ENCODE assay signal across 8 cellular contexts in genomic region chr5:36507332-36507952, GRCh38.
A peak's percentile ranks its signal among the peaks of the same experiment; 100 is the strongest.
DNase-seq lines count a peak whose midpoint lies in the region; ATAC-seq, FAIRE-seq and TF ChIP-seq lines count a peak whose summit lies in the region.

No MANE protein-coding gene starts in this region.

- ATAC-seq in GM18907 (IDR thresholded peaks at IDR 0.05; ENCODE audit: unreplicated experiment): no peak

- H3K4me2 ChIP-seq in astrocyte (ENCODE audit: low read length): no peak overlapping the region

- peak; percentile 81 for TF ChIP-seq CTCF in astrocyte (IDR thresholded peaks at IDR 0.05; ENCODE audit: insufficient read depth, low read depth, low read length)

- H3K9ac ChIP-seq in astrocyte (ENCODE audit: low read length): no peak overlapping the region

- no peak for FAIRE-seq in astrocyte (lab: Jason Lieb, UNC)

- no peaks in the 10 kb centered on the region for H3K27me3 Mint-ChIP-seq in astrocyte (ENCODE audit: low read depth, unreplicated experiment)

- H3K27ac Mint-ChIP-seq in astrocyte (ENCODE audit: unreplicated experiment): no peak overlapping the region

- peaks cover 3% of the 10 kb centered on the region for H3K36me3 Mint-ChIP-seq in astrocyte (ENCODE audit: low read depth, unreplicated experiment)

- DNase-seq in COLO829 (ENCODE audit: low spot score) (peak; percentile 57), H7 (peak; percentile 57), NCI-H1930 (lab: John Stamatoyannopoulos, UW) (peak; percentile 67 to 74), T-helper 9 cell (peak; percentile 58), astrocyte (ENCODE audit: low read depth) (peak; percentile 36), hypothalamus (lab: John Stamatoyannopoulos, UW) (peak in 40 of 51 donors; percentile 3 to 76 (median 38))
- peak; percentile 29 to 69 for DNase-seq in stimulated activated CD4-positive, alpha-beta T cell treated with anti-CD3 and anti-CD28 coated beads, Interleukin-12 subunit alpha, Interleukin-12 subunit beta, amount 100 ng/mL, for 24 hours (ENCODE audit: low read depth in 2 of 2)

- H3K36me3 ChIP-seq in H7 (replicated peaks; ENCODE audit: control insufficient read depth, insufficient read depth, low read length) (no peaks in the 10 kb centered on the region), astrocyte (ENCODE audit: insufficient read depth, low read length) (no peaks in the 10 kb centered on the region)

- no peak overlapping the region for H2AFZ ChIP-seq in astrocyte (ENCODE audit: low read depth, low read length)

- no peaks in the 10 kb centered on the region for H3K9me3 ChIP-seq in astrocyte (ENCODE audit: insufficient read depth, low read depth, low read length)

- H3K27ac ChIP-seq in astrocyte (ENCODE audit: low read depth, low read length): no peak overlapping the region

- H3K4me3 Mint-ChIP-seq in astrocyte (ENCODE audit: unreplicated experiment): no peak overlapping the region

- H3K4me1 ChIP-seq in astrocyte (ENCODE audit: insufficient read depth, low read length): peaks cover 6% of the 10 kb centered on the region

- peaks cover 10% of the 10 kb centered on the region for H3K9me3 Mint-ChIP-seq in astrocyte (ENCODE audit: unreplicated experiment)

- H4K20me1 ChIP-seq in astrocyte (ENCODE audit: insufficient read depth, low read length): no peaks in the 10 kb centered on the region

- H3K4me1 Mint-ChIP-seq in astrocyte (ENCODE audit: low read depth, unreplicated experiment): peaks cover 24% of the 10 kb centered on the region

- H3K4me3 ChIP-seq in H7 (ENCODE audit: insufficient read depth, low read depth, low read length) (no peak overlapping the region), astrocyte (ENCODE audit: insufficient read depth, low read depth, low read length) (no peak overlapping the region)

- no peaks in the 10 kb centered on the region for H3K27me3 ChIP-seq in H7 (ENCODE audit: control insufficient read depth, insufficient read depth, low read length)
- no peaks in the 10 kb centered on the region for H3K27me3 ChIP-seq in astrocyte (ENCODE audit: insufficient read depth, low read length)

- no peaks in the 10 kb centered on the region for H3K79me2 ChIP-seq in astrocyte (ENCODE audit: insufficient read depth, low read length)
